Comparison of ENCODE assay signal across 9 cellular contexts in the genomic region with DNA sequence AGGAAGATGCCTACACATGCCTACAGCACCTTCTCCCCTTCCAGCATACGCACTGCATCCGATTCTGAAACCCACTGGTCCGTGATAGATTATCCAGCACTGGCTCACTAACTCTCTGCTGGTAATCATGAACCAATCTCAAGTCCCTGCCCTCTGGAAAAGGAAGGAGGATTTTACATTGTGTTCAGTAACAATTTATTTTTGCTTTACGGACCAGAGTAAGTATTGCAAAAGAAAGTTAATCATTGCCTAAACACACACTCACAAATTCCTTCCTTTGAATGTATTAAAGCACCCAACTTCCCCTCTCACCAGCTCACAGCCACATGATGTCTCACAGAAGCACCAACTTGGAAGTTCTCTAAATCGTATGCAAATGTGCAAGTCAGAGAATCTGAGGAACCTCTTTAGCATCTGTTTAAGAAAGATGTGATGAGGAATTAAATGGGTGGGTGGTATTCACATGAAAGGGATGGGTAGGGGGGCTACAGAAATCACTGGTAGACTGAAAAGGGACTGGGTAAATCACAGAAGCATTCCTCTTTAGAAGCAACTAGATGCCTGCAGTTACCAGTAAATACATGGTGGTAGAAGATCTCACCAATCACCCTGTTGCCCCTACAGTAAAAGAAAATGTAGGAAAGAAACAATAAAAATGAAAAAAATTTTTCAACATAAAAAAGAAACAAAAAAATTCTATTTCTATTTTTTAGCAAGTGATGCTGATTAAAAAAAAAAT. TPM values are rescaled to one million over a fixed set of nuclear protein-coding genes. Genes with fewer than 3 reads are reported as not detected.
DNase-seq lines count a peak whose midpoint lies in the region; ATAC-seq and TF ChIP-seq lines count a peak whose summit lies in the region.
"Had no signal": no experiment of that assay in that cellular context is flagged by ENCODE, and none has a peak within 500 bp of the region (broad histone marks: within the 10 kb centered on the region; RNA-seq: fewer than 3 reads in every experiment).

No MANE protein-coding gene starts in this region.

- peak; percentile 40 for DNase-seq in MCF 10A (ENCODE audit: unreplicated experiment)
- no peak for DNase-seq in mammary epithelial cell
- no peak for DNase-seq in right lobe of liver
- DNase-seq in NCI-H1436 (lab: John Stamatoyannopoulos, UW) = no peak
- no peak for DNase-seq in GM13977 (ENCODE audit: low spot score)
- no peak for DNase-seq in ecto neural progenitor cell (ENCODE audit: low spot score)

- peaks cover 87% of the 10 kb centered on the region for H3K79me2 ChIP-seq in mammary epithelial cell (ENCODE audit: insufficient read depth, low read length)

- no peaks in the 10 kb centered on the region for H3K9me3 ChIP-seq in mammary epithelial cell (replicated peaks; ENCODE audit: insufficient read depth, low read length)
- H3K9me3 ChIP-seq in right lobe of liver = no peaks in the 10 kb centered on the region

- H3K27ac ChIP-seq in mammary epithelial cell (ENCODE audit: insufficient read depth, low read depth, low read length) (no peak overlapping the region), right lobe of liver (peak overlapping the region; percentile 35 to 59 (median 46))
- H3K27ac ChIP-seq: KMS-11 had no signal

- no peaks in the 10 kb centered on the region for H4K20me1 ChIP-seq in mammary epithelial cell (ENCODE audit: insufficient read depth, low read length)

- H2AFZ ChIP-seq in mammary epithelial cell (ENCODE audit: low read depth, low read length) = no peak overlapping the region

- H3K4me3 Mint-ChIP-seq in MCF 10A (ENCODE audit: unreplicated experiment) (no peak overlapping the region), brain (peak overlapping the region in 3 of 5 experiments; percentile 21 to 53 (median 32))

- peaks cover 19% of the 10 kb centered on the region for H3K4me1 ChIP-seq in mammary epithelial cell (ENCODE audit: insufficient read depth, low read length)
- peaks cover 0 to 51% (median 22%) of the 10 kb centered on the region in 4 donors for H3K4me1 ChIP-seq in right lobe of liver

- WGBS in mammary epithelial cell (ENCODE audit: low coverage, missing lambda C conversion rate) = 97% methylated on average over 5 of the region's 5 CpGs
- 16% methylated on average over 5 of the region's 5 CpGs for WGBS in right lobe of liver (ENCODE audit: insufficient coverage, low coverage, low lambda C conversion rate, missing lambda C conversion rate)

- H3K27me3 Mint-ChIP-seq in MCF 10A (ENCODE audit: insufficient read depth, unreplicated experiment) (no peaks in the 10 kb centered on the region), brain (no peaks in the 10 kb centered on the region)

- no peak overlapping the region for H3K9ac ChIP-seq in mammary epithelial cell (ENCODE audit: insufficient read depth, low read length)
- H3K9ac ChIP-seq: KMS-11 had no signal

- TF ChIP-seq POLR2A in right lobe of liver (IDR thresholded peaks at IDR 0.05) = peak; percentile 70

- BruUV-seq in MCF 10A (replicated peaks; lab: Mats Ljungman, UMichigan) = no TSS peak
- BruUV-seq in mammary epithelial cell (replicated peaks; lab: Mats Ljungman, UMichigan) = no TSS peak

- no peak overlapping the region for H3K27ac Mint-ChIP-seq in MCF 10A (ENCODE audit: low read depth, unreplicated experiment)
- H3K27ac Mint-ChIP-seq in brain = peak overlapping the region in 2 of 5 experiments; percentile 37 to 44

- H3K9me3 Mint-ChIP-seq in MCF 10A (ENCODE audit: unreplicated experiment) = no peaks in the 10 kb centered on the region
- H3K9me3 Mint-ChIP-seq in brain = no peaks in the 10 kb centered on the region

- H3K4me2 ChIP-seq in mammary epithelial cell (ENCODE audit: insufficient read depth, low read depth, low read length) = no peak overlapping the region
- H3K4me2 ChIP-seq: KMS-11 had no signal

- H3K27me3 ChIP-seq in mammary epithelial cell (ENCODE audit: insufficient read depth, low read length) (no peaks in the 10 kb centered on the region), right lobe of liver (no peaks in the 10 kb centered on the region)

- peak; percentile 88 to 95 (median 88) for ATAC-seq in right lobe of liver
- no peak for ATAC-seq in GM21786 (IDR thresholded peaks at IDR 0.05; ENCODE audit: unreplicated experiment)

- H3K36me3 Mint-ChIP-seq in MCF 10A (ENCODE audit: insufficient read depth, unreplicated experiment) (no peaks in the 10 kb centered on the region), brain (peaks cover 21% of the 10 kb centered on the region)

- no peak overlapping the region for H3K4me3 ChIP-seq in mammary epithelial cell (replicated peaks in 1 of 3; ENCODE audit: insufficient read depth in 1 of 3, low read depth in 2 of 3, low read length in 3 of 3)
- peak overlapping the region in 2 of 3 donors; percentile 15 to 30 for H3K4me3 ChIP-seq in right lobe of liver

- H3K4me1 Mint-ChIP-seq in MCF 10A (ENCODE audit: insufficient read depth, unreplicated experiment) = peaks cover 27% of the 10 kb centered on the region
- peaks cover 92% of the 10 kb centered on the region for H3K4me1 Mint-ChIP-seq in brain

- H3K36me3 ChIP-seq in mammary epithelial cell (ENCODE audit: insufficient read depth, low read length) = no peaks in the 10 kb centered on the region
- H3K36me3 ChIP-seq in right lobe of liver = no peaks in the 10 kb centered on the region

- POLR2A ChIA-PET in MCF 10A (lab: Yijun Ruan, JAX) = no interaction called here

- intact Hi-C loops in MCF 10A (cut with micrococcal nuclease) (no loop called here), mammary epithelial cell (cut with micrococcal nuclease) (no loop called here), right lobe of liver (cut with DNase I) (no loop called here)

- CTCF ChIA-PET in MCF 10A (lab: Yijun Ruan, JAX) (no interaction called here), mammary epithelial cell (lab: Charles Lee; ENCODE audit: low non-redundant PET) (no interaction called here)

- in situ Hi-C loops in mammary epithelial cell (cut with MboI; ENCODE audit: low sequenced_read_pairs in 2 of 2) = no loop called here
- in situ Hi-C loops in GM13977 (cut with MboI; ENCODE audit: low pct_unique_long_range_greater_than_20kb, low sequenced_read_pairs, unreplicated experiment) = no loop called here

- dilution Hi-C loops in mammary epithelial cell (cut with HindIII; ENCODE audit: low sequenced_read_pairs) = no loop called here

- TF ChIP-seq CTCF in MCF 10A (IDR thresholded peaks at IDR 0.05; ENCODE audit: unreplicated experiment) (no peak), mammary epithelial cell (conservative IDR thresholded peaks at IDR 0.05 in 1 of 2, IDR thresholded peaks at IDR 0.05 in 1 of 2; ENCODE audit: extremely low read depth in 1 of 2, insufficient read depth in 1 of 2, low read depth in 1 of 2, low read length in 2 of 2) (no peak), brain (conservative IDR thresholded peaks at IDR 0.05) (no peak), right lobe of liver (IDR thresholded peaks at IDR 0.05) (no peak), GM13977 (IDR thresholded peaks at IDR 0.05; ENCODE audit: extremely low read depth, insufficient read depth, missing control alignments) (no peak)

RNA-seq across cellular contexts. Expression of a gene that starts 8.4 kb away (rescaled TPM):
- total RNA-seq in MCF 10A (2022) = 38.1 and 38.2 TPM in 2 replicates
- total RNA-seq in mammary epithelial cell = 10 to 100 TPM; 47.3 to 66.2 TPM
- 31.3 TPM for polyA plus RNA-seq in mammary epithelial cell
- polyA minus RNA-seq in mammary epithelial cell = 62.7 TPM
- polyA plus RNA-seq in brain (ENCODE audit: insufficient read depth, low read depth, low replicate concordance) = 32.0 TPM
- 10 to 100 TPM; 15.8 to 28.7 (median 21.6) TPM for total RNA-seq in right lobe of liver

Comparison
In these comparisons a context has a peak if more than half of its experiments do, and no peak if none do; other contexts are left out.
1. H3K4me3 ChIP-seq: peak in right lobe of liver (2 of 3); none in mammary epithelial cell (0 of 3).